15 cellular contexts compared by ENCODE assay signal in genomic region chr6:129959358-129959930, GRCh38. TPM values are rescaled to one million over a fixed set of nuclear protein-coding genes. Genes with fewer than 3 reads are reported as not detected.
DNase-seq lines count a peak whose midpoint lies in the region; ATAC-seq and TF ChIP-seq lines count a peak whose summit lies in the region.
"Had no signal": no experiment of that assay in that cellular context is flagged by ENCODE, and none has a peak within 500 bp of the region (broad histone marks: within the 10 kb centered on the region; RNA-seq: fewer than 3 reads in every experiment).

No MANE protein-coding gene starts in this region.

- H3K9me3 ChIP-seq in right cardiac atrium (ENCODE audit: control insufficient read depth, low read length) = no peaks in the 10 kb centered on the region
- H3K9me3 ChIP-seq in heart left ventricle = peaks cover 0 to 7% (median 0%) of the 10 kb centered on the region in 12 donors

- DNase-seq in right cardiac atrium = peak in 2 of 3 donors; percentile 24 to 56
- no peak for DNase-seq in heart left ventricle
- DNase-seq in M059J (ENCODE audit: low read depth) = peak; percentile 59
- peak; percentile 22 for DNase-seq in left kidney (ENCODE audit: low read depth, low spot score)
- no peak for DNase-seq in stimulated activated CD4-positive, alpha-beta T cell treated with anti-CD3 and anti-CD28 coated beads, Interleukin-15, amount 100 ng/mL, for 24 hours
- no peak for DNase-seq in left lobe of liver (ENCODE audit: low spot score)
- no peak for DNase-seq in NCI-H748 treated with DMSO at 0.1 percent for 48 hours (lab: John Stamatoyannopoulos, UW)
- DNase-seq: 8988T; ACHN; CD4-positive, CD25-positive, alpha-beta regulatory T cell; DMS 273 treated with DMSO at 0.1 percent for 48 hours; HCEC 1CT; HFFc6 had no signal

- TF ChIP-seq POLR2A in heart left ventricle (IDR thresholded peaks at IDR 0.05) = no peak

- H3K4me1 ChIP-seq in right cardiac atrium (ENCODE audit: control insufficient read depth, insufficient read depth, low read length) = no peaks in the 10 kb centered on the region
- H3K4me1 ChIP-seq in heart left ventricle = no peaks in the 10 kb centered on the region
- H3K4me1 ChIP-seq: BLaER1 treated with 17β-estradiol and CSF1 and Interleukin-3, amounts not matched to agents 10 nM and 100 nM had no signal

- H3K27ac ChIP-seq in right cardiac atrium (ENCODE audit: low read length) = no peak overlapping the region
- no peak overlapping the region for H3K27ac ChIP-seq in heart left ventricle
- H3K27ac ChIP-seq: BLaER1 treated with 17β-estradiol and CSF1 and Interleukin-3, amounts not matched to agents 10 nM and 100 nM had no signal

- ATAC-seq in right cardiac atrium (no peak), heart left ventricle (no peak), left lobe of liver (no peak)

- TF ChIP-seq CTCF in heart left ventricle (IDR thresholded peaks at IDR 0.05) = no peak

- H3K27me3 ChIP-seq in right cardiac atrium (ENCODE audit: control insufficient read depth, insufficient read depth) (no peaks in the 10 kb centered on the region), heart left ventricle (peaks cover 0 to 13% (median 0%) of the 10 kb centered on the region in 9 donors)
- H3K27me3 ChIP-seq: BLaER1 treated with 17β-estradiol and CSF1 and Interleukin-3, amounts not matched to agents 10 nM and 100 nM had no signal

- H3K4me3 ChIP-seq in right cardiac atrium (ENCODE audit: low read length) (no peak overlapping the region), heart left ventricle (no peak overlapping the region)
- H3K4me3 ChIP-seq: BLaER1 treated with 17β-estradiol and CSF1 and Interleukin-3, amounts not matched to agents 10 nM and 100 nM had no signal

- WGBS in right cardiac atrium = 93% methylated on average over 16 of the region's 16 CpGs
- 84 to 95% (median 89%) methylated on average over 12 to 16 of the region's 16 CpGs for WGBS in heart left ventricle, 4 donors

- intact Hi-C loops in right cardiac atrium (cut with DNase I) = no loop called here
- intact Hi-C loops in heart left ventricle (cut with DNase I) = no loop called here

- H3K36me3 ChIP-seq in heart left ventricle = no peaks in the 10 kb centered on the region
- H3K36me3 ChIP-seq: BLaER1 treated with 17β-estradiol and CSF1 and Interleukin-3, amounts not matched to agents 10 nM and 100 nM had no signal

RNA-seq across cellular contexts. Expression of gene L3MBTL3, which starts 58.9 kb away (rescaled TPM):
- total RNA-seq in right cardiac atrium (1 to 10 TPM; 3.4 to 4.1 (median 3.7) TPM), heart left ventricle (1 to 10 TPM; 1.2 to 4.9 (median 2.2) TPM), left lobe of liver (5.5 TPM)
- polyA plus RNA-seq in right cardiac atrium (1.4 TPM), heart left ventricle (1 to 10 TPM in 1 of 2 donors, under 1 TPM in 1; 0.53 to 1.2 TPM)
- total RNA-seq in M059J (2014; rRNA removed; shearing (Covaris generic)) = 6.5 and 9.4 TPM in 2 replicates
- total RNA-seq: Daoy had no signal

Comparison
In these comparisons a context has a peak if more than half of its experiments do, and no peak if none do; other contexts are left out.
1. DNase-seq: peak in right cardiac atrium (2 of 3), M059J (single experiment) and left kidney (single experiment); none in heart left ventricle (0 of 5), stimulated activated CD4-positive, alpha-beta T cell treated with anti-CD3 and anti-CD28 coated beads, Interleukin-15, amount 100 ng/mL, for 24 hours (single experiment), left lobe of liver (single experiment) and NCI-H748 treated with DMSO at 0.1 percent for 48 hours (single experiment).